ENCODE assay signal across 8 cellular contexts in the genomic region with DNA sequence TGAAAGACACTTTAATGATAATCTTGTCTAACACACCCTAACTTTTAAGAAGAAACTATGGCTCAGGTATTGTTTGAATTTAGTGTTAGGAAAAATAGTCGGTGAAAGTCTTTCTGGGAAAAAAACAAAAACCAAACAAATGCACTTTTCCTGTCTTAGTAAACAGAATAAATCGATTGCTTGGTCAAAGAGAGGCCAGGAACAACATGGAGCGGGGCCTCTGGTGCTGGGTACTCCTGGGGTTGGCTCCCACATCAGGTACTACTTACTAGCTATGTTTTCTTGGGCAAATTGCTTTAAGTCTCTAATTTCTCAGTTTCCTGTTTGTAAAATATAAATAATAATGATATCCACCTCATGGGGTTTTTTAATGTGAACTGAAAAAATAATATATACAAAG.
"Had no signal": no experiment of that assay in that cellular context is flagged by ENCODE, and none has a peak within 500 bp of the region (broad histone marks: within the 10 kb centered on the region; RNA-seq: fewer than 3 reads in every experiment).

No MANE protein-coding gene starts in this region.

- H3K9ac ChIP-seq: KMS-11 had no signal

- H3K4me3 ChIP-seq: K562 had no signal

- FAIRE-seq: HTR-8/SVneo, K562 had no signal

- H3K4me2 ChIP-seq: KMS-11 had no signal

- H3K27ac ChIP-seq: HL-60, KMS-11 had no signal

- DNase-seq: IMR-90, Karpas-422, KBM-7, KG1 had no signal

- ATAC-seq: K562 had no signal
